1 cellular context compared by ENCODE assay signal in the genomic region with DNA sequence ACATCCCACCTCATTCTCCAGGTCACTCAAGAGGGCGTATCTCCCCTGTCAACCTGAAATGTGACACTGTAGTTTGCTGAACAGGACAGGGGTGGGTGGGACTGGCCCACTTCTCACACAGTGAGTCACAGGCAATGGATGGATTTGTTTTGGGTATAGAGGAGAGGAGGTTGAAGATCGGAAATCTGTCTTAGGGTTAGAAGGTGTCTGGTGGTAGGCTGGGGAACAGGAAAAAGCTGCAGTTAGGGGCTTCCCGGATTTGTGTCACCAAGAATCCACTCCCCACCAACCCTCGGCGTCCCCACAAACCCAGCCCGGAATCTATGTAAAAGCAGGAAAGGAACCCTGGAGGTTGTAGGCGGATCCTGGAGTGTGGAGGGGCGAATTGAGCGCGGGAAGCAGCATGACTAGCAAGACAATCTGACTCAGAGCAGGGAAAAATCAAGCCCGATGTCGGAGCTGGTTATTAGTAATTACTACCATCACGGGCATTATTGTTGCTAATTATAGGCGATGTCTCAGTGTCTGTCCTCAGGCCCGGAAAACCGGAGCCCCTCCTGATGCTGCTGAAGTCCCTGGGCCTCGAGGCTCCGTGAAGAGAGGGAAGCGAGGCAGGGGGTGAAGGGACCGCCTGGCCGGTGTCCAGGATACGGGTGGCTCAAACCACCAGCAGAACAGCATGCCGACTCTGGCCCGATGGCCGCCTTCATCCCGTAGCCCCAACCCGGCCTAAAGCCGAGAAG.
A peak's percentile ranks its signal among the peaks of the same experiment; 100 is the strongest.
TF ChIP-seq lines count a peak whose summit lies in the region.

No MANE protein-coding gene starts in this region.

TF ChIP-seq in H1, 55 proteins besides CTCF, POLR2A, EP300 and RAD21 (continued from another document):
- no peak for TF ChIP-seq CTBP2 (IDR thresholded peaks at IDR 0.05; ENCODE audit: borderline replicate concordance, insufficient read depth, insufficient read length, low read length)
- TF ChIP-seq CBX5 (IDR thresholded peaks at IDR 0.05; ENCODE audit: low read depth, low read length) = no peak
- no peak for TF ChIP-seq BCL11A (IDR thresholded peaks at IDR 0.05; ENCODE audit: low read depth in 2 of 2, low read length in 2 of 2)
- no peak for TF ChIP-seq BACH1 (IDR thresholded peaks at IDR 0.05; ENCODE audit: low read length)
- no peak for TF ChIP-seq KDM4A (IDR thresholded peaks at IDR 0.05; ENCODE audit: low read depth, low read length, severe bottlenecking)
- TF ChIP-seq FOSL1 (IDR thresholded peaks at IDR 0.05; ENCODE audit: insufficient read depth, low read depth, low read length) = no peak
- TF ChIP-seq SP4 (IDR thresholded peaks at IDR 0.05; ENCODE audit: low read length) = no peak
- TF ChIP-seq TCF12 (IDR thresholded peaks at IDR 0.05; ENCODE audit: low read depth, low read length) = no peak
- no peak for TF ChIP-seq CHD1 (IDR thresholded peaks at IDR 0.05; ENCODE audit: low read depth, low read length)
- TF ChIP-seq NANOG (IDR thresholded peaks at IDR 0.05; ENCODE audit: insufficient read depth, low read depth, low read length, poor library complexity, severe bottlenecking) = no peak
- no peak for TF ChIP-seq CBX8 (IDR thresholded peaks at IDR 0.05; ENCODE audit: borderline replicate concordance, low read depth, low read length)
- no peak for TF ChIP-seq HDAC6 (IDR thresholded peaks at IDR 0.05; ENCODE audit: low read depth, low read length)
- TF ChIP-seq HDAC2 (IDR thresholded peaks at IDR 0.05; ENCODE audit: borderline replicate concordance in 1 of 2, low read depth in 2 of 2, low read length in 2 of 2) = no peak
- TF ChIP-seq BRCA1 (IDR thresholded peaks at IDR 0.05; ENCODE audit: low read depth, low read length) = no peak
- TF ChIP-seq SAP30 (IDR thresholded peaks at IDR 0.05; ENCODE audit: insufficient read depth, insufficient replicate concordance, low read length) = no peak
- no peak for TF ChIP-seq GABPA (IDR thresholded peaks at IDR 0.05; ENCODE audit: borderline replicate concordance, insufficient read depth, low read length)
- TF ChIP-seq CREB1 (IDR thresholded peaks at IDR 0.05) = no peak
- TF ChIP-seq POU5F1 (IDR thresholded peaks at IDR 0.05; ENCODE audit: low read depth, low read length) = no peak
- TF ChIP-seq EGR1 (IDR thresholded peaks at IDR 0.05; ENCODE audit: borderline replicate concordance, low read depth, low read length) = no peak
- 0 out of 2 replicates have a peak, but pooled peaks have one; percentile 3 for TF ChIP-seq YY1 (IDR thresholded peaks at IDR 0.05; ENCODE audit: low read depth, low read length)
- no peak for TF ChIP-seq SIRT6 (IDR thresholded peaks at IDR 0.05; ENCODE audit: low read length)
- no peak for TF ChIP-seq RXRA (IDR thresholded peaks at IDR 0.05; ENCODE audit: insufficient read depth, low read depth, low read length)
- peak; percentile 27; the same call in 1 of the 2 replicates for TF ChIP-seq MAX (IDR thresholded peaks at IDR 0.05)
- no peak for TF ChIP-seq SIN3A (conservative IDR thresholded peaks at IDR 0.05 in 1 of 2, IDR thresholded peaks at IDR 0.05 in 1 of 2; ENCODE audit: low read depth in 1 of 2, low read length in 2 of 2)
- TF ChIP-seq KDM1A (IDR thresholded peaks at IDR 0.05; ENCODE audit: borderline replicate concordance, low read length) = no peak
- no peak for TF ChIP-seq TAF1 (IDR thresholded peaks at IDR 0.05; ENCODE audit: low read depth, low read length)
- TF ChIP-seq JUND (IDR thresholded peaks at IDR 0.05; ENCODE audit: low read length) = no peak
- TF ChIP-seq CHD2 (IDR thresholded peaks at IDR 0.05; ENCODE audit: low read length) = no peak
- TF ChIP-seq ASH2L (IDR thresholded peaks at IDR 0.05; ENCODE audit: low read length) = no peak
- TF ChIP-seq SP1 (IDR thresholded peaks at IDR 0.05; ENCODE audit: low read depth, low read length) = 0 out of 2 replicates have a peak, but pooled peaks have one; percentile 50
TF ChIP-seq in H1: peak in this region for 4.
